ENCODE assay signal across 26 cellular contexts in the genomic region with DNA sequence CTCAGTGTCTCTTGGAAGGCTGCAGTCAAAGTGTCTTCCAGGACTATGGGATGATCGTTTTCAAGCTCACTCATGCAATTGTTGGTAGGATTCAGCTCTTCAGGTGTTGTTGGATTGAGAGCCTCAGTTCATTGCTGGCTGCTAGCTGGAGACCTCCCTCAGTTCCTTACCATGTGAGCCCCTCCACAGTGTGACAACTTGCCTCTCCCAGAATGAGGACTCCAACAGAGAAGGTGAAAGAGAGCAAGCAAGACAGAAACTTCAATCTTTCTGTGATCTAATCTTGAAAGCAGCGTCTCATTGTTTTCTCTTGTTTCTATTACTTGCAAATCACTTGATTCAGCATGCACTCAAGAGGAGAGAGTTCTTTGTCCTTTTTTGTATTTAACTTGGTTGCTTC. TPM values are rescaled to one million over a fixed set of nuclear protein-coding genes. Genes with fewer than 3 reads are reported as not detected.
"Had no signal": no experiment of that assay in that cellular context is flagged by ENCODE, and none has a peak within 500 bp of the region (broad histone marks: within the 10 kb centered on the region; RNA-seq: fewer than 3 reads in every experiment).

No MANE protein-coding gene starts in this region.

- H3K27ac ChIP-seq: RWPE1 had no signal

- ATAC-seq: HepG2, Panc1, PC-3 had no signal

- H3K9me3 ChIP-seq: SK-N-SH had no signal

- H3K9ac ChIP-seq: SK-N-SH had no signal

- H3K4me2 ChIP-seq: SK-N-SH had no signal

- DNase-seq: IMR-90, Karpas-422, KG1, MM.1S, NCI-H1105, NCI-H1417, NCI-H1436 treated with DMSO at 0.1 percent for 48 hours, NCI-H1694, NCI-H187 treated with DMSO at 0.1 percent for 48 hours, NCI-H2029 treated with DMSO at 0.1 percent for 48 hours, NCI-H2107, NCI-H2227 treated with DMSO at 0.1 percent for 48 hours, NCI-H524, NCI-H526 treated with DMSO at 0.1 percent for 48 hours, NCI-H774, PC-3, SHP77, SK-N-SH, SW 1271 had no signal

RNA-seq across cellular contexts. Expression of a gene that starts 22.5 kb away (rescaled TPM):
- total RNA-seq: IMR-90, NCI-H460, PC-3 had no signal
- polyA plus RNA-seq: IMR-90 had no signal

RNA-seq across cellular contexts. Expression of a gene that starts 44.6 kb away (rescaled TPM):
- total RNA-seq: HepG2, HT1080, IMR-90, NCI-H460, OCI-LY7, PC-3, SK-MEL-5 had no signal
- polyA plus RNA-seq: HepG2, IMR-90 had no signal
